Comparison of ENCODE assay signal across 20 cellular contexts in the genomic region with DNA sequence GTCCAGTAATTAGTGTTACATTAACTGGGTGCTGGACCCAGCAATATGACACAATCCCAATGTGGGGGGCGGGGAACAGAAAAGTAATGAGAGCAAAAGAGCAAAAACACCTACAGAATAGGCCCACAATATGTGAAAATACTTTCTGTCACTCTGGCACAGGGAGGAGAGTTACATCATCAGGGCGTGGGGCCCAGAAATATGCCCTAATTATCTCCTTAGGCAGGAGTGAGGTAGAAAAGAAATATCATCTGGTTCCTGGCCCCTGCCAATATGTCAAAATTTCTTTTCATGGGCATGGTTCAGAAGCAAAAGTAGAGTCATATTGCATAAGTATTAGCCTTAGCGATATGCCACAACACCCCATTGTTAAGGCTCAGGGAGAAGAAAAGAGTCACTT.
"Had no signal": no experiment of that assay in that cellular context is flagged by ENCODE, and none has a peak within 500 bp of the region (broad histone marks: within the 10 kb centered on the region; RNA-seq: fewer than 3 reads in every experiment).

No MANE protein-coding gene starts in this region.

- DNase-seq: natural killer cell; occipital lobe; ovary; posterior cingulate gyrus; psoas muscle; right cardiac atrium; sigmoid colon; small intestine; stimulated activated CD4-positive, alpha-beta T cell treated with anti-CD3 and anti-CD28 coated beads, Interleukin-15, amount 100 ng/mL, for 24 hours; stimulated activated CD4-positive, alpha-beta T cell treated with anti-CD3 and anti-CD28 coated beads, Interleukin-2, amount 100 ng/mL, for 24 hours; stimulated activated CD4-positive, alpha-beta T cell treated with anti-CD3 and anti-CD28 coated beads, Interleukin-2, amount 100 ng/mL, for 48 hours; stimulated activated CD4-positive, alpha-beta T cell treated with anti-CD3 and anti-CD28 coated beads, Interleukin-4, amount 100 ng/mL, for 24 hours; stimulated activated naive B cell treated with anti-CD40 and anti-IgM and Interleukin-4, amounts not matched to agents 10 μg/mL and 1 μg/mL and 100 μg/mL, for 72 hours; stimulated activated naive CD4-positive, alpha-beta T cell treated with Interleukin-2 at 50 U/mL for 16 hours; stomach; thyroid gland; trophoblast cell; upper lobe of left lung had no signal

- ATAC-seq: natural killer cell; psoas muscle; right cardiac atrium; right lobe of liver; stimulated activated effector memory CD8-positive, alpha-beta T cell treated with anti-CD3 and anti-CD28 coated beads, Interleukin-12 subunit alpha, Interleukin-12 subunit beta, amount 100 ng/mL, for 72 hours; stimulated activated naive B cell treated with anti-CD40 and anti-IgM and Interleukin-4, amounts not matched to agents 10 μg/mL and 1 μg/mL and 100 μg/mL, for 72 hours had no signal
